Comparison of ENCODE assay signal across 38 cellular contexts in genomic region chr2:197464180-197464579, GRCh38. TPM values are rescaled to one million over a fixed set of nuclear protein-coding genes. Genes with fewer than 3 reads are reported as not detected.
DNase-seq lines count a peak whose midpoint lies in the region; ATAC-seq, FAIRE-seq and TF ChIP-seq lines count a peak whose summit lies in the region.
"Had no signal": no experiment of that assay in that cellular context is flagged by ENCODE, and none has a peak within 500 bp of the region (broad histone marks: within the 10 kb centered on the region; RNA-seq: fewer than 3 reads in every experiment).

No MANE protein-coding gene starts in this region.

- TF ChIP-seq POLR2A in HepG2 (IDR thresholded peaks at IDR 0.05; ENCODE audit: insufficient read depth in 1 of 2, low read depth in 2 of 2, low read length in 2 of 2) (no peak), right lobe of liver (IDR thresholded peaks at IDR 0.05) (no peak), breast epithelium (IDR thresholded peaks at IDR 0.05) (no peak)

- H3K4me3 ChIP-seq in HepG2 (replicated peaks in 1 of 3; ENCODE audit: insufficient read depth in 1 of 3, low read depth in 2 of 3, low read length in 3 of 3) (no peak overlapping the region), right lobe of liver (no peak overlapping the region), astrocyte of the cerebellum (ENCODE audit: low read depth, low read length) (no peak overlapping the region), fibroblast of pulmonary artery (replicated peaks; ENCODE audit: low read depth, low read length) (no peak overlapping the region), breast epithelium (no peak overlapping the region), mucosa of descending colon (no peak overlapping the region)
- no peak overlapping the region for H3K4me3 ChIP-seq in CD8-positive, alpha-beta memory T cell (ENCODE audit: low read length)
- H3K4me3 ChIP-seq: tibial artery, vagina had no signal

- FAIRE-seq in HepG2 (lab: Jason Lieb, UNC), result no peak
- FAIRE-seq: GM18507, keratinocyte had no signal

- H3K4me1 ChIP-seq in HepG2 (ENCODE audit: insufficient read depth, low read length) (0 out of 2 replicates have a peak, but pooled peaks cover 1% of the 10 kb centered on the region), right lobe of liver (no peaks in the 10 kb centered on the region), breast epithelium (no peaks in the 10 kb centered on the region), mucosa of descending colon (ENCODE audit: low read depth) (peaks cover 14% of the 10 kb centered on the region)
- peaks cover 10% of the 10 kb centered on the region for H3K4me1 ChIP-seq in CD8-positive, alpha-beta memory T cell (ENCODE audit: insufficient read depth, low read length)
- H3K4me1 ChIP-seq: BE2C had no signal

- H3K9me3 ChIP-seq in HepG2 (ENCODE audit: low read length), result no peaks in the 10 kb centered on the region
- H3K9me3 ChIP-seq in right lobe of liver, result no peaks in the 10 kb centered on the region
- H3K9me3 ChIP-seq in CD8-positive, alpha-beta memory T cell (ENCODE audit: low read length), result no peaks in the 10 kb centered on the region
- H3K9me3 ChIP-seq in breast epithelium, result no peaks in the 10 kb centered on the region
- H3K9me3 ChIP-seq in mucosa of descending colon, result no peaks in the 10 kb centered on the region
- H3K9me3 ChIP-seq: BE2C, tibial artery, vagina had no signal

- H3K36me3 Mint-ChIP-seq in CD8-positive, alpha-beta memory T cell, result peaks cover 6 to 76% (median 18%) of the 10 kb centered on the region in 3 donors

- H3K27me3 ChIP-seq in HepG2 (ENCODE audit: control insufficient read depth in 1 of 2, insufficient read depth in 2 of 2, low read length in 2 of 2), result no peaks in the 10 kb centered on the region
- H3K27me3 ChIP-seq in right lobe of liver, result no peaks in the 10 kb centered on the region
- no peaks in the 10 kb centered on the region for H3K27me3 ChIP-seq in CD8-positive, alpha-beta memory T cell (ENCODE audit: insufficient read depth, low read length, poor library complexity, severe bottlenecking)
- no peaks in the 10 kb centered on the region for H3K27me3 ChIP-seq in breast epithelium
- H3K27me3 ChIP-seq: BE2C, brain microvascular endothelial cell, tibial artery, vagina had no signal

- ATAC-seq in HepG2, result no peak
- ATAC-seq in right lobe of liver, result no peak
- no peak for ATAC-seq in mucosa of descending colon
- ATAC-seq in HG03469 (IDR thresholded peaks at IDR 0.05; ENCODE audit: unreplicated experiment), result no peak
- ATAC-seq: activated CD4-positive, alpha-beta T cell treated with anti-CD3 and anti-CD28 coated beads for 36 hours; activated naive CD8-positive, alpha-beta T cell treated with anti-CD3 and anti-CD28 coated beads, Interleukin-2, amount 50 U/mL, for 24 hours; CD8-positive, alpha-beta T cell; left ventricle myocardium superior; Panc1; sciatic nerve had no signal

- in situ Hi-C loops in HepG2 (cut with HindIII; ENCODE audit: extremely low pct_ligation_motif_present, low pct_unique_long_range_greater_than_20kb), result no loop called here
- in situ Hi-C loops in astrocyte of the cerebellum (cut with HindIII; ENCODE audit: low sequenced_read_pairs), result no loop called here

- H3K4me3 Mint-ChIP-seq in CD8-positive, alpha-beta memory T cell, result no peak overlapping the region
- H3K4me3 Mint-ChIP-seq: activated CD4-positive, alpha-beta T cell treated with anti-CD3 and anti-CD28 coated beads for 36 hours; activated naive CD8-positive, alpha-beta T cell treated with anti-CD3 and anti-CD28 coated beads, Interleukin-2, amount 50 U/mL, for 24 hours; CD8-positive, alpha-beta T cell; neural crest cell had no signal

- CTCF ChIA-PET in HepG2 (lab: Yijun Ruan, JAX; ENCODE audit: low intra/inter-chr PET ratio, low total read pairs), result no interaction called here
- CTCF ChIA-PET in CD8-positive, alpha-beta memory T cell (lab: Charles Lee), result no interaction called here

- H3K36me3 ChIP-seq in HepG2 (replicated peaks in 1 of 2; ENCODE audit: control insufficient read depth in 1 of 2, insufficient read depth in 2 of 2, low read length in 2 of 2) (peaks cover 22 to 59% of the 10 kb centered on the region in 2 experiments), right lobe of liver (peaks cover 0 to 75% (median 14%) of the 10 kb centered on the region in 4 donors), breast epithelium (no peaks in the 10 kb centered on the region), mucosa of descending colon (ENCODE audit: low read depth) (peaks cover 4% of the 10 kb centered on the region)
- peaks cover 35% of the 10 kb centered on the region for H3K36me3 ChIP-seq in CD8-positive, alpha-beta memory T cell (ENCODE audit: insufficient read depth, low read length)

- H3K27ac Mint-ChIP-seq in CD8-positive, alpha-beta memory T cell, result peak overlapping the region in 2 of 8 donors; percentile 37 to 58
- H3K27ac Mint-ChIP-seq: activated CD4-positive, alpha-beta T cell treated with anti-CD3 and anti-CD28 coated beads for 36 hours; activated naive CD8-positive, alpha-beta T cell treated with anti-CD3 and anti-CD28 coated beads, Interleukin-2, amount 50 U/mL, for 24 hours; CD8-positive, alpha-beta T cell had no signal

- no peak overlapping the region for H3K27ac ChIP-seq in HepG2 (ENCODE audit: extremely low read length, insufficient read depth, low read length)
- H3K27ac ChIP-seq in right lobe of liver, result no peak overlapping the region
- no peak overlapping the region for H3K27ac ChIP-seq in CD8-positive, alpha-beta memory T cell (ENCODE audit: low read depth, low read length)
- H3K27ac ChIP-seq in breast epithelium, result no peak overlapping the region
- H3K27ac ChIP-seq: brain microvascular endothelial cell, HL-60, tibial artery, vagina, VCaP had no signal

- H3K27me3 Mint-ChIP-seq in CD8-positive, alpha-beta memory T cell, result no peaks in the 10 kb centered on the region
- H3K27me3 Mint-ChIP-seq: activated CD4-positive, alpha-beta T cell treated with anti-CD3 and anti-CD28 coated beads for 36 hours; activated naive CD8-positive, alpha-beta T cell treated with anti-CD3 and anti-CD28 coated beads, Interleukin-2, amount 50 U/mL, for 24 hours had no signal

- peaks cover 13% of the 10 kb centered on the region for H3K79me2 ChIP-seq in HepG2 (ENCODE audit: insufficient read depth, low read length)

- no peak overlapping the region for H3K9ac ChIP-seq in HepG2 (ENCODE audit: insufficient read depth, low read depth, low read length)

- no peaks in the 10 kb centered on the region for H4K20me1 ChIP-seq in HepG2 (ENCODE audit: insufficient read depth, low read length)

- no peak for DNase-seq in HepG2 (ENCODE audit: low spot score)
- no peak for DNase-seq in right lobe of liver
- peak; percentile 24 for DNase-seq in astrocyte of the cerebellum (ENCODE audit: low read depth)
- peak; percentile 23 for DNase-seq in fibroblast of pulmonary artery (ENCODE audit: low read depth)
- DNase-seq in CD8-positive, alpha-beta memory T cell, result no peak
- no peak for DNase-seq in breast epithelium (ENCODE audit: low spot score in 2 of 2)
- DNase-seq in mucosa of descending colon, result no peak
- DNase-seq: ACHN; activated CD4-positive, alpha-beta T cell treated with anti-CD3 and anti-CD28 coated beads for 36 hours; activated gamma-delta T cell treated with Interleukin-2 at 50 U/mL for 16 hours; activated naive CD8-positive, alpha-beta T cell treated with anti-CD3 and anti-CD28 coated beads, Interleukin-2, amount 50 U/mL, for 24 hours; activated T-cell treated with anti-CD3 and anti-CD28 coated beads, Interleukin-2, amount 50 U/mL, for 1 hour; BE2C; brain microvascular endothelial cell; CD8-positive, alpha-beta T cell; effector CD8-positive, alpha-beta T cell; Karpas-422; left ventricle myocardium superior; mesendoderm; NCI-H1436; NCI-H2081; NCI-H345; NCI-H69; SHP77; stimulated activated CD4-positive, alpha-beta T cell treated with anti-CD3 and anti-CD28 coated beads, Interleukin-12 subunit alpha, Interleukin-12 subunit beta, amount 100 ng/mL, for 4 hours; stimulated activated CD4-positive, alpha-beta T cell treated with anti-CD3 and anti-CD28 coated beads, Interleukin-2, amount 100 ng/mL, for 48 hours; SW 1271; T-helper 9 cell; tibial artery had no signal

- TF ChIP-seq CTCF in HepG2 (CRISPR knock-in tag; IDR thresholded peaks at IDR 0.05), result no peak
- TF ChIP-seq CTCF in right lobe of liver (IDR thresholded peaks at IDR 0.05), result no peak
- TF ChIP-seq CTCF in astrocyte of the cerebellum (IDR thresholded peaks at IDR 0.05; ENCODE audit: low read depth, low read length, missing control alignments), result no peak
- no peak for TF ChIP-seq CTCF in fibroblast of pulmonary artery (IDR thresholded peaks at IDR 0.05; ENCODE audit: low read length, missing control alignments)
- no peak for TF ChIP-seq CTCF in breast epithelium (IDR thresholded peaks at IDR 0.05)
- no peak for TF ChIP-seq CTCF in mucosa of descending colon (IDR thresholded peaks at IDR 0.05)

- H2AFZ ChIP-seq in HepG2 (ENCODE audit: low read length), result no peak overlapping the region

- no peaks in the 10 kb centered on the region for H3K9me3 Mint-ChIP-seq in CD8-positive, alpha-beta memory T cell
- H3K9me3 Mint-ChIP-seq: activated naive CD8-positive, alpha-beta T cell treated with anti-CD3 and anti-CD28 coated beads, Interleukin-2, amount 50 U/mL, for 24 hours; CD8-positive, alpha-beta T cell; neural crest cell had no signal

- no TSS peak for BruUV-seq in HepG2 (replicated peaks; lab: Mats Ljungman, UMichigan)

- H3K4me2 ChIP-seq in HepG2 (ENCODE audit: low read depth, low read length), result no peak overlapping the region

- intact Hi-C loops in HepG2 (cut with micrococcal nuclease; ENCODE audit: unreplicated experiment), result no loop called here
- intact Hi-C loops in right lobe of liver (cut with DNase I), result no loop called here
- intact Hi-C loops in breast epithelium (cut with DNase I; ENCODE audit: low total_unique reads), result no loop called here
- intact Hi-C loops in mucosa of descending colon (cut with DNase I, micrococcal nuclease), result no loop called here

- TF ChIP-seq EP300 in HepG2 (IDR thresholded peaks at IDR 0.05; ENCODE audit: low read depth in 2 of 2, low read length in 2 of 2), result no peak
- no peak for TF ChIP-seq EP300 in HepG2 (CRISPR knock-in tag; IDR thresholded peaks at IDR 0.05; ENCODE audit: borderline replicate concordance)

- POLR2A ChIA-PET in HepG2 (lab: Yijun Ruan, JAX), result interaction anchor here (0.9 to 7.4 kb wide), 3 partner anchors 12 to 36 kb away, joined by 4 to 41 read pairs (median 11); partner anchors contain the start of genes COQ10B, HSPD1 and HSPE1
- POLR2A ChIA-PET in CD8-positive, alpha-beta memory T cell (lab: Charles Lee), result interaction anchor here (0.6 to 0.8 kb wide), 2 partner anchors 11 to 25 kb away, joined by 3 read pairs; no protein-coding TSS in a partner anchor

- peaks cover 15 to 32% (median 23%) of the 10 kb centered on the region in 3 donors for H3K4me1 Mint-ChIP-seq in CD8-positive, alpha-beta memory T cell
- H3K4me1 Mint-ChIP-seq: neural crest cell had no signal

- 100% methylated on average over 1 of the region's 1 CpG for WGBS in HepG2 (ENCODE audit: low lambda C conversion rate)
- WGBS in right lobe of liver (ENCODE audit: insufficient coverage, low coverage, low lambda C conversion rate, missing lambda C conversion rate), result 63% methylated on average over 1 of the region's 1 CpG

- no peak for TF ChIP-seq RAD21 in HepG2 (CRISPR knock-in tag; IDR thresholded peaks at IDR 0.05)

RNA-seq across cellular contexts. Expression of gene COQ10B, which starts 10.8 kb away (rescaled TPM):
- total RNA-seq in HepG2 (2016; rRNA removed; fragmentation: Illumina TruSeq; extraction: Trizol), result 34.9 and 41.8 TPM in 2 replicates
- 13.9 and 15.1 TPM in 2 replicates for total RNA-seq in HepG2 (2016; cell fraction: cytosol; rRNA removed; fragmentation: Illumina TruSeq; extraction: Trizol; ENCODE audit: low read depth)
- total RNA-seq in HepG2 (2016; cell fraction: insoluble cytoplasmic fraction; rRNA removed; fragmentation: Illumina TruSeq; extraction: Trizol), result 36.3 and 46.6 TPM in 2 replicates
- 27.0 and 28.4 TPM in 2 replicates for total RNA-seq in HepG2 (2016; cell fraction: membrane; rRNA removed; fragmentation: Illumina TruSeq; extraction: Trizol)
- total RNA-seq in HepG2 (2016; cell fraction: nucleus; rRNA removed; fragmentation: Illumina TruSeq; extraction: Trizol), result 17.9 and 20.6 TPM in 2 replicates
- 4.2 and 4.6 TPM in 2 replicates for polyA plus RNA-seq in HepG2 (2011; rRNA removed)
- 2.2 and 4.2 TPM in 2 replicates for polyA plus RNA-seq in HepG2 (2011; cell fraction: cytosol; rRNA removed)
- polyA plus RNA-seq in HepG2 (2011; cell fraction: nucleus; rRNA removed), result 2.8 and 3.0 TPM in 2 replicates
- 15.3 and 22.1 TPM in 2 replicates for polyA plus RNA-seq in HepG2 (2012)
- 3.0 and 3.1 TPM in 2 replicates for polyA plus RNA-seq in HepG2 (2016; cell fraction: cytosol; fragmentation: Illumina TruSeq; extraction: Trizol; ENCODE audit: low read depth)
- 36.5 and 43.5 TPM in 2 replicates for polyA plus RNA-seq in HepG2 (2016; cell fraction: insoluble cytoplasmic fraction; fragmentation: Illumina TruSeq; extraction: Trizol; ENCODE audit: low read depth)
- polyA plus RNA-seq in HepG2 (2016; cell fraction: membrane; fragmentation: Illumina TruSeq; extraction: Trizol; ENCODE audit: low read depth), result 6.5 and 8.6 TPM in 2 replicates
- 16.1 and 16.4 TPM in 2 replicates for polyA plus RNA-seq in HepG2 (2016; cell fraction: nucleus; fragmentation: Illumina TruSeq; extraction: Trizol; ENCODE audit: insufficient read depth, low read depth)
- 2.2 and 8.1 TPM in 2 replicates for polyA minus RNA-seq in HepG2 (2011; rRNA and poly(A)+ RNA removed; ENCODE audit: low replicate concordance)
- polyA minus RNA-seq in HepG2 (2011; cell fraction: cytosol; rRNA and poly(A)+ RNA removed), result 6.9 and 8.3 TPM in 2 replicates
- polyA minus RNA-seq in HepG2 (2011; cell fraction: nucleus; rRNA and poly(A)+ RNA removed), result 25.2 and 29.4 TPM in 2 replicates
- total RNA-seq in right lobe of liver, result 10 to 100 TPM; 11.7 to 23.7 (median 17.1) TPM
- total RNA-seq in CD8-positive, alpha-beta memory T cell, result 10 to 100 TPM; 23.4 to 23.7 TPM
- 42.6 TPM for polyA plus RNA-seq in CD8-positive, alpha-beta memory T cell
- total RNA-seq in breast epithelium, result 10 to 100 TPM; 30.7 to 34.4 (median 32.8) TPM
- 10 to 100 TPM; 28.1 to 32.4 (median 31.7) TPM for total RNA-seq in mucosa of descending colon

RNA-seq across cellular contexts. Expression of gene SF3B1, which starts 29.4 kb away (rescaled TPM):
- 387 and 499 TPM in 2 replicates for total RNA-seq in HepG2 (2016; rRNA removed; fragmentation: Illumina TruSeq; extraction: Trizol)
- 16.2 and 16.5 TPM in 2 replicates for total RNA-seq in HepG2 (2016; cell fraction: cytosol; rRNA removed; fragmentation: Illumina TruSeq; extraction: Trizol; ENCODE audit: low read depth)
- total RNA-seq in HepG2 (2016; cell fraction: insoluble cytoplasmic fraction; rRNA removed; fragmentation: Illumina TruSeq; extraction: Trizol), result 367 and 489 TPM in 2 replicates
- total RNA-seq in HepG2 (2016; cell fraction: membrane; rRNA removed; fragmentation: Illumina TruSeq; extraction: Trizol), result 49.3 and 53.4 TPM in 2 replicates
- 418 and 502 TPM in 2 replicates for total RNA-seq in HepG2 (2016; cell fraction: nucleus; rRNA removed; fragmentation: Illumina TruSeq; extraction: Trizol)
- 677 and 750 TPM in 2 replicates for polyA plus RNA-seq in HepG2 (2011; rRNA removed)
- 115 and 183 TPM in 2 replicates for polyA plus RNA-seq in HepG2 (2011; cell fraction: cytosol; rRNA removed)
- 1,965 and 2,535 TPM in 2 replicates for polyA plus RNA-seq in HepG2 (2011; cell fraction: nucleus; rRNA removed)
- polyA plus RNA-seq in HepG2 (2012), result 375 and 468 TPM in 2 replicates
- 9.7 and 15.8 TPM in 2 replicates for polyA plus RNA-seq in HepG2 (2016; cell fraction: cytosol; fragmentation: Illumina TruSeq; extraction: Trizol; ENCODE audit: low read depth)
- 424 and 448 TPM in 2 replicates for polyA plus RNA-seq in HepG2 (2016; cell fraction: insoluble cytoplasmic fraction; fragmentation: Illumina TruSeq; extraction: Trizol; ENCODE audit: low read depth)
- 27.7 and 44.3 TPM in 2 replicates for polyA plus RNA-seq in HepG2 (2016; cell fraction: membrane; fragmentation: Illumina TruSeq; extraction: Trizol; ENCODE audit: low read depth)
- 790 and 818 TPM in 2 replicates for polyA plus RNA-seq in HepG2 (2016; cell fraction: nucleus; fragmentation: Illumina TruSeq; extraction: Trizol; ENCODE audit: insufficient read depth, low read depth)
- 198 and 376 TPM in 2 replicates for polyA minus RNA-seq in HepG2 (2011; rRNA and poly(A)+ RNA removed; ENCODE audit: low replicate concordance)
- 123 TPM in 2 replicates for polyA minus RNA-seq in HepG2 (2011; cell fraction: cytosol; rRNA and poly(A)+ RNA removed)
- 1,412 and 1,821 TPM in 2 replicates for polyA minus RNA-seq in HepG2 (2011; cell fraction: nucleus; rRNA and poly(A)+ RNA removed)
- total RNA-seq in right lobe of liver, result 100 to 1,000 TPM in 3 of 6 experiments, 10 to 100 TPM in 3; 74.6 to 113 (median 100) TPM
- 100 to 1,000 TPM; 281 to 287 TPM for total RNA-seq in CD8-positive, alpha-beta memory T cell
- 153 TPM for polyA plus RNA-seq in CD8-positive, alpha-beta memory T cell
- 100 to 1,000 TPM; 403 to 552 (median 415) TPM for total RNA-seq in breast epithelium
- total RNA-seq in mucosa of descending colon, result 100 to 1,000 TPM; 195 to 255 (median 238) TPM

RNA-seq across cellular contexts. Expression of gene HSPD1, which starts 35.5 kb away (rescaled TPM):
- total RNA-seq in HepG2 (2016; rRNA removed; fragmentation: Illumina TruSeq; extraction: Trizol) (2,610 and 3,898 TPM in 2 replicates), right lobe of liver (100 to 1,000 TPM; 241 to 552 (median 353) TPM), breast epithelium (100 to 1,000 TPM; 108 to 227 (median 205) TPM), mucosa of descending colon (100 to 1,000 TPM; 162 to 219 (median 172) TPM)
- 294 and 363 TPM in 2 replicates for total RNA-seq in HepG2 (2016; cell fraction: cytosol; rRNA removed; fragmentation: Illumina TruSeq; extraction: Trizol; ENCODE audit: low read depth)
- 2,668 and 3,847 TPM in 2 replicates for total RNA-seq in HepG2 (2016; cell fraction: insoluble cytoplasmic fraction; rRNA removed; fragmentation: Illumina TruSeq; extraction: Trizol)
- total RNA-seq in HepG2 (2016; cell fraction: membrane; rRNA removed; fragmentation: Illumina TruSeq; extraction: Trizol), result 777 and 956 TPM in 2 replicates
- 1,442 and 1,577 TPM in 2 replicates for total RNA-seq in HepG2 (2016; cell fraction: nucleus; rRNA removed; fragmentation: Illumina TruSeq; extraction: Trizol)
- 541 and 685 TPM in 2 replicates for polyA plus RNA-seq in HepG2 (2011; rRNA removed)
- polyA plus RNA-seq in HepG2 (2011; cell fraction: cytosol; rRNA removed), result 337 and 401 TPM in 2 replicates
- 282 and 392 TPM in 2 replicates for polyA plus RNA-seq in HepG2 (2011; cell fraction: nucleus; rRNA removed)
- polyA plus RNA-seq in HepG2 (2012), result 1,241 and 1,531 TPM in 2 replicates
- 214 and 254 TPM in 2 replicates for polyA plus RNA-seq in HepG2 (2016; cell fraction: cytosol; fragmentation: Illumina TruSeq; extraction: Trizol; ENCODE audit: low read depth)
- 3,105 and 3,208 TPM in 2 replicates for polyA plus RNA-seq in HepG2 (2016; cell fraction: insoluble cytoplasmic fraction; fragmentation: Illumina TruSeq; extraction: Trizol; ENCODE audit: low read depth)
- 499 and 587 TPM in 2 replicates for polyA plus RNA-seq in HepG2 (2016; cell fraction: membrane; fragmentation: Illumina TruSeq; extraction: Trizol; ENCODE audit: low read depth)
- 1,541 and 1,640 TPM in 2 replicates for polyA plus RNA-seq in HepG2 (2016; cell fraction: nucleus; fragmentation: Illumina TruSeq; extraction: Trizol; ENCODE audit: insufficient read depth, low read depth)
- 396 and 646 TPM in 2 replicates for polyA minus RNA-seq in HepG2 (2011; rRNA and poly(A)+ RNA removed; ENCODE audit: low replicate concordance)
- polyA minus RNA-seq in HepG2 (2011; cell fraction: cytosol; rRNA and poly(A)+ RNA removed), result 759 and 815 TPM in 2 replicates
- polyA minus RNA-seq in HepG2 (2011; cell fraction: nucleus; rRNA and poly(A)+ RNA removed), result 956 and 1,197 TPM in 2 replicates
- total RNA-seq in CD8-positive, alpha-beta memory T cell, result 1,000 to 10,000 TPM; 1,152 to 1,183 TPM
- polyA plus RNA-seq in CD8-positive, alpha-beta memory T cell, result 110 TPM

RNA-seq across cellular contexts. Expression of gene HSPE1, which starts 36.0 kb away (rescaled TPM):
- total RNA-seq in HepG2 (2016; rRNA removed; fragmentation: Illumina TruSeq; extraction: Trizol) (823 and 1,040 TPM in 2 replicates), right lobe of liver (100 to 1,000 TPM in 4 of 6 experiments, 10 to 100 TPM in 2; 91.8 to 318 (median 209) TPM), breast epithelium (100 to 1,000 TPM in 2 of 3 donors, 10 to 100 TPM in 1; 74.9 to 170 (median 124) TPM), mucosa of descending colon (100 to 1,000 TPM in 1 of 3 donors, 10 to 100 TPM in 2; 79.0 to 106 (median 84.8) TPM)
- total RNA-seq in HepG2 (2016; cell fraction: cytosol; rRNA removed; fragmentation: Illumina TruSeq; extraction: Trizol; ENCODE audit: low read depth), result 289 and 312 TPM in 2 replicates
- 818 and 1,177 TPM in 2 replicates for total RNA-seq in HepG2 (2016; cell fraction: insoluble cytoplasmic fraction; rRNA removed; fragmentation: Illumina TruSeq; extraction: Trizol)
- 277 and 288 TPM in 2 replicates for total RNA-seq in HepG2 (2016; cell fraction: membrane; rRNA removed; fragmentation: Illumina TruSeq; extraction: Trizol)
- 323 and 352 TPM in 2 replicates for total RNA-seq in HepG2 (2016; cell fraction: nucleus; rRNA removed; fragmentation: Illumina TruSeq; extraction: Trizol)
- 200 and 244 TPM in 2 replicates for polyA plus RNA-seq in HepG2 (2011; rRNA removed)
- 131 and 201 TPM in 2 replicates for polyA plus RNA-seq in HepG2 (2011; cell fraction: cytosol; rRNA removed)
- 67.1 and 99.6 TPM in 2 replicates for polyA plus RNA-seq in HepG2 (2011; cell fraction: nucleus; rRNA removed)
- polyA plus RNA-seq in HepG2 (2012), result 555 and 769 TPM in 2 replicates
- polyA plus RNA-seq in HepG2 (2016; cell fraction: cytosol; fragmentation: Illumina TruSeq; extraction: Trizol; ENCODE audit: low read depth), result 404 and 477 TPM in 2 replicates
- 1,596 and 2,077 TPM in 2 replicates for polyA plus RNA-seq in HepG2 (2016; cell fraction: insoluble cytoplasmic fraction; fragmentation: Illumina TruSeq; extraction: Trizol; ENCODE audit: low read depth)
- 353 and 396 TPM in 2 replicates for polyA plus RNA-seq in HepG2 (2016; cell fraction: membrane; fragmentation: Illumina TruSeq; extraction: Trizol; ENCODE audit: low read depth)
- polyA plus RNA-seq in HepG2 (2016; cell fraction: nucleus; fragmentation: Illumina TruSeq; extraction: Trizol; ENCODE audit: insufficient read depth, low read depth), result 750 and 786 TPM in 2 replicates
- 16.5 and 17.8 TPM in 2 replicates for polyA minus RNA-seq in HepG2 (2011; rRNA and poly(A)+ RNA removed; ENCODE audit: low replicate concordance)
- 49.8 and 52.9 TPM in 2 replicates for polyA minus RNA-seq in HepG2 (2011; cell fraction: cytosol; rRNA and poly(A)+ RNA removed)
- polyA minus RNA-seq in HepG2 (2011; cell fraction: nucleus; rRNA and poly(A)+ RNA removed), result 107 and 118 TPM in 2 replicates
- 100 to 1,000 TPM; 449 to 476 TPM for total RNA-seq in CD8-positive, alpha-beta memory T cell
- 141 TPM for polyA plus RNA-seq in CD8-positive, alpha-beta memory T cell

RNA-seq across cellular contexts. Expression of gene MOB4, which starts 51.7 kb away (rescaled TPM):
- total RNA-seq in HepG2 (2016; rRNA removed; fragmentation: Illumina TruSeq; extraction: Trizol), result 38.6 and 68.3 TPM in 2 replicates
- total RNA-seq in HepG2 (2016; cell fraction: cytosol; rRNA removed; fragmentation: Illumina TruSeq; extraction: Trizol; ENCODE audit: low read depth), result 9.3 and 12.1 TPM in 2 replicates
- total RNA-seq in HepG2 (2016; cell fraction: insoluble cytoplasmic fraction; rRNA removed; fragmentation: Illumina TruSeq; extraction: Trizol), result 40.9 and 72.6 TPM in 2 replicates
- total RNA-seq in HepG2 (2016; cell fraction: membrane; rRNA removed; fragmentation: Illumina TruSeq; extraction: Trizol), result 18.9 and 19.0 TPM in 2 replicates
- 24.2 and 27.0 TPM in 2 replicates for total RNA-seq in HepG2 (2016; cell fraction: nucleus; rRNA removed; fragmentation: Illumina TruSeq; extraction: Trizol)
- 21.6 and 35.7 TPM in 2 replicates for polyA plus RNA-seq in HepG2 (2011; rRNA removed)
- 14.7 and 22.7 TPM in 2 replicates for polyA plus RNA-seq in HepG2 (2011; cell fraction: cytosol; rRNA removed)
- polyA plus RNA-seq in HepG2 (2011; cell fraction: nucleus; rRNA removed), result 5.7 and 6.8 TPM in 2 replicates
- polyA plus RNA-seq in HepG2 (2012), result 35.0 and 42.6 TPM in 2 replicates
- polyA plus RNA-seq in HepG2 (2016; cell fraction: cytosol; fragmentation: Illumina TruSeq; extraction: Trizol; ENCODE audit: low read depth), result 4.4 and 4.5 TPM in 2 replicates
- 81.1 and 90.4 TPM in 2 replicates for polyA plus RNA-seq in HepG2 (2016; cell fraction: insoluble cytoplasmic fraction; fragmentation: Illumina TruSeq; extraction: Trizol; ENCODE audit: low read depth)
- 10.8 and 11.2 TPM in 2 replicates for polyA plus RNA-seq in HepG2 (2016; cell fraction: membrane; fragmentation: Illumina TruSeq; extraction: Trizol; ENCODE audit: low read depth)
- 35.1 and 36.4 TPM in 2 replicates for polyA plus RNA-seq in HepG2 (2016; cell fraction: nucleus; fragmentation: Illumina TruSeq; extraction: Trizol; ENCODE audit: insufficient read depth, low read depth)
- 4.3 and 6.0 TPM in 2 replicates for polyA minus RNA-seq in HepG2 (2011; rRNA and poly(A)+ RNA removed; ENCODE audit: low replicate concordance)
- 19.6 and 25.8 TPM in 2 replicates for polyA minus RNA-seq in HepG2 (2011; cell fraction: cytosol; rRNA and poly(A)+ RNA removed)
- 30.6 and 35.3 TPM in 2 replicates for polyA minus RNA-seq in HepG2 (2011; cell fraction: nucleus; rRNA and poly(A)+ RNA removed)
- 10 to 100 TPM in 2 of 6 experiments, 1 to 10 TPM in 4; 3.4 to 10.7 (median 8.0) TPM for total RNA-seq in right lobe of liver
- total RNA-seq in CD8-positive, alpha-beta memory T cell, result 10 to 100 TPM; 21.9 to 26.2 TPM
- 26.1 TPM for polyA plus RNA-seq in CD8-positive, alpha-beta memory T cell
- total RNA-seq in breast epithelium, result 10 to 100 TPM; 20.6 to 34.7 (median 34.2) TPM
- 10 to 100 TPM; 17.6 to 26.9 (median 26.4) TPM for total RNA-seq in mucosa of descending colon

Comparison
In these comparisons a context has a peak if more than half of its experiments do, and no peak if none do; other contexts are left out.
1. DNase-seq: peak in astrocyte of the cerebellum (single experiment) and fibroblast of pulmonary artery (single experiment); none in HepG2 (single experiment), right lobe of liver (0 of 3), CD8-positive, alpha-beta memory T cell (0 of 5), breast epithelium (0 of 2) and mucosa of descending colon (0 of 3).